ENCODE assay signal across 11 cellular contexts in genomic region chr6:45127185-45127584, GRCh38.
"Had no signal": no experiment of that assay in that cellular context is flagged by ENCODE, and none has a peak within 500 bp of the region (broad histone marks: within the 10 kb centered on the region; RNA-seq: fewer than 3 reads in every experiment).

No MANE protein-coding gene starts in this region.

- ATAC-seq: GM23338, HCT116 had no signal

- DNase-seq: GM23248, GOT3, H7, H9, HCEC 1CT, HFFc6 had no signal

- H3K27ac ChIP-seq: GM23248 had no signal

- FAIRE-seq: H1, H54 had no signal

- H3K4me2 ChIP-seq: GM23338 had no signal

- H3K9me3 ChIP-seq: HAP-1 had no signal

- H2AFZ ChIP-seq: GM23248, GM23338 had no signal

- H3K4me3 ChIP-seq: GM23248, GM23338, HAP-1 had no signal

- H3K36me3 ChIP-seq: HAP-1 had no signal

- H3K9ac ChIP-seq: GM23248 had no signal
